ENCODE assay signal across 8 cellular contexts in genomic region chr1:232630047-232630893, GRCh38. TPM values are rescaled to one million over a fixed set of nuclear protein-coding genes. Genes with fewer than 3 reads are reported as not detected.
A peak's percentile ranks its signal among the peaks of the same experiment; 100 is the strongest.
DNase-seq lines count a peak whose midpoint lies in the region; ATAC-seq, FAIRE-seq and TF ChIP-seq lines count a peak whose summit lies in the region.

TSS of gene SIPA1L2 (minus strand) at chr1:232630133. CDS start at chr1:232515339, 114,794 bp downstream.

- TF ChIP-seq POLR2A in GM12878 (IDR thresholded peaks at IDR 0.05; ENCODE audit: low read depth, low read length) (no peak), sigmoid colon (IDR thresholded peaks at IDR 0.05) (peak; percentile 31 to 47)

- ATAC-seq in HG02938 (IDR thresholded peaks at IDR 0.05; ENCODE audit: unreplicated experiment): peak; percentile 96
- ATAC-seq in GM12878: peak; percentile 100

- CTCF ChIA-PET in GM12878 (lab: Yijun Ruan, JAX): no interaction called here

- peaks cover 2 to 22% of the 10 kb centered on the region in 2 experiments; a peak in 3 of 4 replicates for H3K27me3 ChIP-seq in GM12878 (replicated peaks in 1 of 2; ENCODE audit: control insufficient read depth in 2 of 2, insufficient read depth in 2 of 2, low read length in 1 of 2)
- peaks cover 7% of the 10 kb centered on the region for H3K27me3 ChIP-seq in iPS DF 6.9 (ENCODE audit: control insufficient read depth, insufficient read depth, low read length)
- H3K27me3 ChIP-seq in sigmoid colon: no peaks in the 10 kb centered on the region

- peak within 1 kb of the TSS; percentile 69 for H2AFZ ChIP-seq in GM12878 (ENCODE audit: control insufficient read depth, low read depth, low read length)

- DNase-seq in GM13977 (ENCODE audit: low spot score): peak; percentile 100
- peak; percentile 70 for DNase-seq in NCI-H146 treated with DMSO at 0.1 percent for 48 hours (lab: John Stamatoyannopoulos, UW; ENCODE audit: unreplicated experiment)
- DNase-seq in T1000 (lab: John Stamatoyannopoulos, UW): peak; percentile 84
- DNase-seq in GM12878 (ENCODE audit: low read depth, low spot score): peak; percentile 8
- no peak for DNase-seq in iPS DF 6.9 (ENCODE audit: low read depth, low spot score)
- peak; percentile 97 for DNase-seq in sigmoid colon
- no peak for DNase-seq in NK-92 treated with Interleukin-12 subunit alpha and Interleukin-12 subunit beta, amount 100 ng/mL, for 24 hours (lab: John Stamatoyannopoulos, UW)

- H3K4me2 ChIP-seq in GM12878 (ENCODE audit: control insufficient read depth, insufficient read depth): peak within 1 kb of the TSS; percentile 98

- H3K27ac ChIP-seq in GM12878 (ENCODE audit: control insufficient read depth, insufficient read depth) (no peak within 1 kb of the TSS), iPS DF 6.9 (ENCODE audit: low read length) (no peak within 1 kb of the TSS), sigmoid colon (peak within 1 kb of the TSS; percentile 92 to 98 (median 96))

- no peak within 1 kb of the TSS for H3K9ac ChIP-seq in GM12878 (ENCODE audit: control insufficient read depth, insufficient read depth, low read length)

- TF ChIP-seq RAD21 in GM12878 (IDR thresholded peaks at IDR 0.05; ENCODE audit: insufficient read depth, low read depth, low read length): peak; percentile 25; the same call in 1 of the 2 replicates

- POLR2A ChIA-PET in GM12878 (lab: Charles Lee): no interaction called here

- TF ChIP-seq CTCF in GM13977 (IDR thresholded peaks at IDR 0.05; ENCODE audit: extremely low read depth, insufficient read depth, missing control alignments): peak; percentile 39
- TF ChIP-seq CTCF in GM12878 (IDR thresholded peaks at IDR 0.05 in 2 of 3, conservative IDR thresholded peaks at IDR 0.05 in 1 of 3; ENCODE audit: control insufficient read depth in 2 of 3, extremely low read depth in 1 of 3, insufficient read depth in 1 of 3, low read depth in 3 of 3, low read length in 3 of 3): peak in 2 of 3 experiments; percentile 29 to 41; a peak in 4 of 6 replicates
- TF ChIP-seq CTCF in sigmoid colon (IDR thresholded peaks at IDR 0.05): peak in 3 of 4 experiments; percentile 30 to 56 (median 51)

- BruUV-seq in GM12878 (replicated peaks; lab: Mats Ljungman, UMichigan): no TSS peak

- SMC1A ChIA-PET in GM12878 (lab: Charles Lee; ENCODE audit: uncharacterized antibody, unreplicated experiment): no interaction called here

- H3K36me3 ChIP-seq in GM12878 (ENCODE audit: control insufficient read depth in 2 of 2, insufficient read depth in 2 of 2, low read length in 1 of 2) (no peaks in the 10 kb centered on the region), iPS DF 6.9 (ENCODE audit: control insufficient read depth, insufficient read depth, low read length) (no peaks in the 10 kb centered on the region), sigmoid colon (no peaks in the 10 kb centered on the region)

- no peaks in the 10 kb centered on the region for H4K20me1 ChIP-seq in GM12878 (ENCODE audit: control insufficient read depth, insufficient read depth)

- in situ Hi-C loops in GM13977 (cut with MboI; ENCODE audit: low pct_unique_long_range_greater_than_20kb, low sequenced_read_pairs, unreplicated experiment): loop anchor here (10.0 kb wide), 1 partner anchor 605 kb away; no protein-coding TSS in a partner anchor
- in situ Hi-C loops in GM12878 (cut with MboI): loop anchor here (5.0 to 10.0 kb wide), 2 partner anchors 395 to 607 kb away; no protein-coding TSS in a partner anchor

- H3K4me1 ChIP-seq in GM12878 (ENCODE audit: control insufficient read depth, insufficient read depth, low read length) (no peaks in the 10 kb centered on the region), iPS DF 6.9 (ENCODE audit: control insufficient read depth, insufficient read depth, low read length) (no peaks in the 10 kb centered on the region), sigmoid colon (peaks cover 0 to 33% (median 13%) of the 10 kb centered on the region in 4 donors)

- no peak for FAIRE-seq in GM12878 (lab: Jason Lieb, UNC)

- H3K4me3 ChIP-seq in GM12878 (peak within 1 kb of the TSS; percentile 83), iPS DF 6.9 (ENCODE audit: low read length) (peak within 1 kb of the TSS; percentile 59; the same call in 1 of the 2 replicates), sigmoid colon (peak within 1 kb of the TSS; percentile 84 to 94 (median 92))

- WGBS in GM12878 (ENCODE audit: insufficient coverage, insufficient replicate concordance, low lambda C conversion rate, missing lambda C conversion rate): 2% methylated on average over 35 of the region's 98 CpGs
- no CpG with 5 or more reads among the region's 98 CpGs for WGBS in iPS DF 6.9 (ENCODE audit: insufficient coverage, insufficient read length)
- WGBS in sigmoid colon, 2 donors: 0 to 1% methylated on average over 98 of the region's 98 CpGs

- H3K79me2 ChIP-seq in GM12878 (ENCODE audit: control insufficient read depth, insufficient read depth, low read length): no peaks in the 10 kb centered on the region

- RAD21 ChIA-PET in GM12878 (lab: Charles Lee; ENCODE audit: unreplicated experiment): no interaction called here

- TF ChIP-seq EP300 in GM12878 (IDR thresholded peaks at IDR 0.05; ENCODE audit: borderline replicate concordance in 1 of 2, control insufficient read depth in 1 of 2, low read depth in 2 of 2, low read length in 2 of 2): no peak
- no peak for TF ChIP-seq EP300 in sigmoid colon (IDR thresholded peaks at IDR 0.05)

- H3K9me3 ChIP-seq in GM12878 (replicated peaks; ENCODE audit: control insufficient read depth, insufficient read depth, low read length): no peaks in the 10 kb centered on the region
- H3K9me3 ChIP-seq in iPS DF 6.9 (ENCODE audit: control insufficient read depth, insufficient read depth, low read length): no peaks in the 10 kb centered on the region
- H3K9me3 ChIP-seq in sigmoid colon: no peaks in the 10 kb centered on the region

- intact Hi-C loops in GM12878 (cut with micrococcal nuclease; ENCODE audit: unreplicated experiment): loop anchor here (10.0 kb wide), 1 partner anchor 325 kb away; the partner anchor contains the start of gene NTPCR
- intact Hi-C loops in sigmoid colon (cut with DNase I): loop anchor here (2.0 to 10.0 kb wide), 7 partner anchors 135 to 763 kb away; partner anchors contain the start of gene NTPCR

TF ChIP-seq in GM12878, 131 proteins besides CTCF, POLR2A, EP300 and RAD21 (continues in another document):
- TF ChIP-seq FOS (IDR thresholded peaks at IDR 0.05; ENCODE audit: borderline replicate concordance, extremely low read depth, insufficient read length) (peak; percentile 72), POU2F2 (IDR thresholded peaks at IDR 0.05; ENCODE audit: borderline replicate concordance, low read depth, low read length) (no peak), SMC3 (IDR thresholded peaks at IDR 0.05; ENCODE audit: borderline replicate concordance, low read length) (0 out of 2 replicates have a peak, but pooled peaks have one; percentile 13), NKRF (conservative IDR thresholded peaks at IDR 0.05) (no peak), SP1 (IDR thresholded peaks at IDR 0.05; ENCODE audit: low read depth, low read length) (peak; percentile 94), PBX3 (IDR thresholded peaks at IDR 0.05; ENCODE audit: insufficient replicate concordance, low read depth, low read length) (peak; percentile 96), CHD2 (IDR thresholded peaks at IDR 0.05; ENCODE audit: borderline replicate concordance, low read depth, low read length) (peak; percentile 71; the same call in 1 of the 2 replicates), NR2C2 (IDR thresholded peaks at IDR 0.05; ENCODE audit: borderline replicate concordance, control insufficient read depth, insufficient read length, low read depth) (no peak)

RNA-seq across cellular contexts. Expression of gene SIPA1L2, which starts in this region (rescaled TPM):
- not detected in 2 replicates for total RNA-seq in GM12878 (2013; cell fraction: nucleolus; rRNA removed)
- total RNA-seq in GM12878 (2014; rRNA removed) (not detected in 2 replicates), GM12878 (2014; rRNA removed; fragmentation: Illumina TruSeq; extraction: Trizol) (not detected in 2 replicates), GM12878 (2021) (0.05 and 0.18 TPM in 2 replicates), sigmoid colon (10 to 100 TPM; 22.5 to 42.5 (median 32.1) TPM)
- polyA plus RNA-seq in GM12878 (2011; ENCODE audit: low read depth): 0.03 TPM
- polyA plus RNA-seq in GM12878 (2011; rRNA removed) (0.01 and 0.03 TPM in 2 replicates), GM12878 (2014; fragmentation: Illumina TruSeq; extraction: Trizol) (0.11 TPM in 1 of 2 replicates, not detected in the other), GM12878 (2014; fragmentation: Nextera tagmentation; extraction: Ambion mirVana) (not detected), GM12878 (2014; rRNA removed) (not detected in 2 replicates), GM12878 (2016; fragmentation: Nextera tagmentation; extraction: Ambion mirVana) (not detected), sigmoid colon (10 to 100 TPM; 16.2 to 20.6 (median 18.0) TPM)
- polyA plus RNA-seq in GM12878 (2011; cell fraction: cytosol; rRNA removed): 0.02 and 0.03 TPM in 2 replicates
- 0.01 and 0.09 TPM in 2 replicates for polyA plus RNA-seq in GM12878 (2011; cell fraction: nucleus; rRNA removed)
- 0.04 TPM in 1 of 2 replicates, not detected in the other for polyA plus RNA-seq in GM12878 (2012)
- polyA minus RNA-seq in GM12878 (2011; rRNA and poly(A)+ RNA removed): 0.15 TPM in 2 replicates
- polyA minus RNA-seq in GM12878 (2011; cell fraction: cytosol; rRNA and poly(A)+ RNA removed): not detected in 2 replicates
- polyA minus RNA-seq in GM12878 (2011; cell fraction: nucleus; rRNA and poly(A)+ RNA removed): under 0.01 and 0.19 TPM in 2 replicates

Comparison
In these comparisons a context has a peak if more than half of its experiments do, and no peak if none do; other contexts are left out.
1. RNA of gene SIPA1L2 (total RNA-seq): 22.5 to 42.5 TPM in sigmoid colon; 0.05 to 0.18 TPM in GM12878; every median in the first group is over 10 times any median in the second.
2. RNA of gene SIPA1L2 (polyA plus RNA-seq): 16.2 to 20.6 TPM in sigmoid colon; 0.01 to 0.11 TPM in GM12878; every median in the first group is over 10 times any median in the second.
3. Peak in DNase-seq, ATAC-seq, H3K4me3 ChIP-seq and H3K4me2 ChIP-seq in GM12878; RNA of the gene not detected or under 1 TPM.
4. DNase-seq: peak in GM13977 (single experiment), NCI-H146 treated with DMSO at 0.1 percent for 48 hours (single experiment), T1000 (single experiment) and sigmoid colon (single experiment); none in iPS DF 6.9 (single experiment) and NK-92 treated with Interleukin-12 subunit alpha and Interleukin-12 subunit beta, amount 100 ng/mL, for 24 hours (single experiment).
5. H3K27ac ChIP-seq: peak in sigmoid colon (4 of 4); none in GM12878 (single experiment) and iPS DF 6.9 (single experiment).
6. Peak in every context shown above with its lines, with median percentiles within 50 percentile points of each other: CTCF ChIP-seq and H3K4me3 ChIP-seq.